In genomic region chr14:23571701-23572523, GRCh38 we compare ENCODE assay signal across 19 cellular contexts. TPM values are rescaled to one million over a fixed set of nuclear protein-coding genes. Genes with fewer than 3 reads are reported as not detected.
DNase-seq lines count a peak whose midpoint lies in the region; ATAC-seq, FAIRE-seq and TF ChIP-seq lines count a peak whose summit lies in the region.
"Had no signal": no experiment of that assay in that cellular context is flagged by ENCODE, and none has a peak within 500 bp of the region (broad histone marks: within the 10 kb centered on the region; RNA-seq: fewer than 3 reads in every experiment).

No MANE protein-coding gene starts in this region.

- no peak overlapping the region for H2BK20ac ChIP-seq in H1 (ENCODE audit: low read length)

- H3K27me3 ChIP-seq in CD4-positive, alpha-beta T cell (ENCODE audit: control insufficient read depth, insufficient read depth, low read length) = peaks cover 23% of the 10 kb centered on the region
- peaks cover 13 to 20% (median 19%) of the 10 kb centered on the region in 4 experiments for H3K27me3 ChIP-seq in H1 (replicated peaks in 1 of 4; ENCODE audit: control insufficient read depth in 3 of 4, extremely low read depth in 1 of 4, insufficient read depth in 3 of 4, low read length in 3 of 4)
- H3K27me3 ChIP-seq in stomach = peaks cover 19 to 60% (median 20%) of the 10 kb centered on the region in 3 donors
- H3K27me3 ChIP-seq: ovary, testis had no signal

- H3K27ac Mint-ChIP-seq in CD4-positive, alpha-beta T cell = no peak overlapping the region
- peak overlapping the region; percentile 59 for H3K27ac Mint-ChIP-seq in neural crest cell (ENCODE audit: unreplicated experiment)
- H3K27ac Mint-ChIP-seq: activated CD4-positive, alpha-beta memory T cell treated with anti-CD3 and anti-CD28 coated beads for 36 hours; activated T-cell treated with anti-CD3 and anti-CD28 coated beads, Interleukin-2, amount 50 U/mL, for 72 hours had no signal

- no peak overlapping the region for H2BK120ac ChIP-seq in H1 (replicated peaks; ENCODE audit: low read depth, low read length)

- no peak for FAIRE-seq in H1 (lab: Jason Lieb, UNC)
- FAIRE-seq: K562 had no signal

- H3K4ac ChIP-seq in H1 (replicated peaks; ENCODE audit: insufficient read length, low read depth, low read length) = no peak overlapping the region

- H2AK5ac ChIP-seq in H1 (ENCODE audit: low read depth, low read length) = no peak overlapping the region

- no peak overlapping the region for H3K23ac ChIP-seq in H1 (ENCODE audit: insufficient read length)

- no peak overlapping the region for H3K27ac ChIP-seq in CD4-positive, alpha-beta T cell (ENCODE audit: low read depth, low read length)
- H3K27ac ChIP-seq in H1 (ENCODE audit: low read depth, low read length) = no peak overlapping the region
- H3K27ac ChIP-seq in stomach = no peak overlapping the region
- H3K27ac ChIP-seq: cardiac muscle cell, ovary, RWPE1, testis had no signal

- no peak overlapping the region for H3K18ac ChIP-seq in H1 (ENCODE audit: extremely low read depth, low read length)

- peak overlapping the region; percentile 10; the same call in 1 of the 2 replicates for H2BK5ac ChIP-seq in H1 (ENCODE audit: low read depth, low read length)

- H3K4me3 ChIP-seq in H1 (ENCODE audit: extremely low read depth in 1 of 4, insufficient read depth in 2 of 4, low read depth in 3 of 4, low read length in 4 of 4) = no peak overlapping the region
- no peak overlapping the region for H3K4me3 ChIP-seq in stomach
- no peak overlapping the region for H3K4me3 ChIP-seq in foreskin fibroblast (ENCODE audit: low read depth in 1 of 2, low read length in 2 of 2)
- H3K4me3 ChIP-seq: cardiac muscle cell, K562, ovary, testis had no signal

- intact Hi-C loops in CD4-positive, alpha-beta T cell (cut with DNase I, micrococcal nuclease) = no loop called here
- intact Hi-C loops in stomach (cut with DNase I; ENCODE audit: low total_unique reads) = no loop called here

- no peak overlapping the region for H4K5ac ChIP-seq in H1 (ENCODE audit: insufficient read length, low read depth, low read length)

- H3K9me3 Mint-ChIP-seq in CD4-positive, alpha-beta T cell = no peaks in the 10 kb centered on the region
- no peaks in the 10 kb centered on the region for H3K9me3 Mint-ChIP-seq in neural crest cell
- H3K9me3 Mint-ChIP-seq: activated CD4-positive, alpha-beta memory T cell treated with anti-CD3 and anti-CD28 coated beads for 36 hours; activated T-cell treated with anti-CD3 and anti-CD28 coated beads, Interleukin-2, amount 50 U/mL, for 72 hours had no signal

- no peak for DNase-seq in CD4-positive, alpha-beta T cell
- peak; percentile 46 for DNase-seq in NCI-H1694 treated with DMSO at 0.1 percent for 48 hours (lab: John Stamatoyannopoulos, UW)
- DNase-seq in H1 (ENCODE audit: low read depth in 1 of 2, low spot score in 2 of 2) = no peak
- no peak for DNase-seq in neural crest cell (ENCODE audit: low read depth, low spot score)
- DNase-seq in NCI-H187 (lab: John Stamatoyannopoulos, UW) = no peak
- DNase-seq in stomach = no peak
- DNase-seq in foreskin fibroblast = no peak
- no peak for DNase-seq in NCI-H69 (lab: John Stamatoyannopoulos, UW)
- DNase-seq: activated CD4-positive, alpha-beta memory T cell treated with anti-CD3 and anti-CD28 coated beads for 36 hours; activated T-cell treated with anti-CD3 and anti-CD28 coated beads, Interleukin-2, amount 50 U/mL, for 72 hours; effector memory CD4-positive, alpha-beta T cell; NCI-H1048; ovary; stimulated activated CD4-positive, alpha-beta T cell treated with anti-CD3 and anti-CD28 coated beads, Interleukin-4, amount 100 ng/mL, for 1 hour; testis had no signal

- TF ChIP-seq CTCF in CD4-positive, alpha-beta T cell (IDR thresholded peaks at IDR 0.05) = no peak
- TF ChIP-seq CTCF in H1 (IDR thresholded peaks at IDR 0.05; ENCODE audit: control extremely low read depth in 1 of 3, insufficient read depth in 1 of 3, low read depth in 1 of 3, low read length in 3 of 3) (no peak), neural crest cell (conservative IDR thresholded peaks at IDR 0.05) (no peak), stomach (IDR thresholded peaks at IDR 0.05) (no peak), foreskin fibroblast (IDR thresholded peaks at IDR 0.05; ENCODE audit: low read depth, low read length) (no peak)

- H3K14ac ChIP-seq in H1 (ENCODE audit: insufficient read length) = no peak overlapping the region

- TF ChIP-seq POLR2A in H1 (IDR thresholded peaks at IDR 0.05; ENCODE audit: control extremely low read depth in 1 of 2, low read depth in 2 of 2, low read length in 2 of 2) = no peak
- TF ChIP-seq POLR2A in stomach (IDR thresholded peaks at IDR 0.05) = no peak

- H3K56ac ChIP-seq in H1 (replicated peaks; ENCODE audit: insufficient read length, low read depth, low read length) = no peak overlapping the region

- no peak for TF ChIP-seq RAD21 in H1 (IDR thresholded peaks at IDR 0.05 in 1 of 2, conservative IDR thresholded peaks at IDR 0.05 in 1 of 2; ENCODE audit: low read depth in 2 of 2, low read length in 2 of 2)

- no peak overlapping the region for H2BK12ac ChIP-seq in H1 (ENCODE audit: low read depth, low read length)

- peak overlapping the region; percentile 35 for H3K4me3 Mint-ChIP-seq in CD4-positive, alpha-beta T cell
- H3K4me3 Mint-ChIP-seq in neural crest cell = peak overlapping the region; percentile 29
- H3K4me3 Mint-ChIP-seq: activated CD4-positive, alpha-beta memory T cell treated with anti-CD3 and anti-CD28 coated beads for 36 hours; activated T-cell treated with anti-CD3 and anti-CD28 coated beads, Interleukin-2, amount 50 U/mL, for 72 hours had no signal

- H3K79me2 ChIP-seq in H1 (ENCODE audit: control insufficient read depth in 1 of 2, insufficient read depth in 2 of 2, low read length in 2 of 2) = no peaks in the 10 kb centered on the region

- H3K79me1 ChIP-seq in H1 (ENCODE audit: low read depth, low read length) = no peaks in the 10 kb centered on the region

- no peaks in the 10 kb centered on the region for H3K9me3 ChIP-seq in CD4-positive, alpha-beta T cell (ENCODE audit: control insufficient read depth, low read length)
- H3K9me3 ChIP-seq in H1 (ENCODE audit: insufficient read depth in 2 of 2, low read depth in 1 of 2, low read length in 1 of 2) (no peaks in the 10 kb centered on the region), stomach (no peaks in the 10 kb centered on the region)
- H3K9me3 ChIP-seq: ovary, testis had no signal

- H3K27me3 Mint-ChIP-seq in CD4-positive, alpha-beta T cell = peaks cover 38% of the 10 kb centered on the region
- peaks cover 68% of the 10 kb centered on the region for H3K27me3 Mint-ChIP-seq in neural crest cell (ENCODE audit: low read depth)

- 83% methylated on average over 14 of the region's 14 CpGs; no CpG with 5 or more reads in 1 of the 2 experiments for WGBS in H1 (ENCODE audit: extremely low coverage in 1 of 2, insufficient coverage in 1 of 2, insufficient read length in 1 of 2, insufficient replicate concordance in 2 of 2, low coverage in 1 of 2, low lambda C conversion rate in 2 of 2, missing lambda C conversion rate in 1 of 2), 2 experiments
- WGBS in stomach, 5 donors = 65 to 72% (median 68%) methylated on average over 13 to 14 of the region's 14 CpGs

- POLR2A ChIA-PET in CD4-positive, alpha-beta T cell (lab: Charles Lee) = interaction anchor here (0.6 kb wide), 1 partner anchor 39 kb away, joined by 3 read pairs; no protein-coding TSS in a partner anchor
- POLR2A ChIA-PET in H1 (lab: Charles Lee; ENCODE audit: partially characterized antibody) = interaction anchor here (1.1 to 52.7 kb wide), 3 partner anchors 11 to 43 kb away, joined by 3 to 1523 read pairs (median 4); partner anchors contain the start of gene ZFHX2

- H2BK15ac ChIP-seq in H1 (ENCODE audit: low read length) = no peak overlapping the region

- peak overlapping the region; percentile 5; the same call in 1 of the 2 replicates for H4K8ac ChIP-seq in H1 (ENCODE audit: extremely low read depth, insufficient read depth, low read length)

- ATAC-seq in CD4-positive, alpha-beta T cell (ENCODE audit: poor library complexity) = no peak
- ATAC-seq: activated T-cell treated with anti-CD3 and anti-CD28 coated beads, Interleukin-2, amount 50 U/mL, for 72 hours had no signal

- TF ChIP-seq EP300 in H1 (IDR thresholded peaks at IDR 0.05; ENCODE audit: borderline replicate concordance in 1 of 2, low read depth in 2 of 2, low read length in 2 of 2) (no peak), stomach (IDR thresholded peaks at IDR 0.05) (no peak)

- peaks cover 35% of the 10 kb centered on the region for H3K4me1 Mint-ChIP-seq in CD4-positive, alpha-beta T cell (ENCODE audit: low read depth)
- peaks cover 28% of the 10 kb centered on the region for H3K4me1 Mint-ChIP-seq in neural crest cell

- peaks cover 6% of the 10 kb centered on the region for H3K36me3 Mint-ChIP-seq in CD4-positive, alpha-beta T cell (ENCODE audit: low read depth)
- H3K36me3 Mint-ChIP-seq in neural crest cell (ENCODE audit: low read depth) = no peaks in the 10 kb centered on the region
- H3K36me3 Mint-ChIP-seq: activated CD4-positive, alpha-beta memory T cell treated with anti-CD3 and anti-CD28 coated beads for 36 hours had no signal

- peaks cover 20% of the 10 kb centered on the region; the same call in 1 of the 2 replicates for H3K23me2 ChIP-seq in H1 (ENCODE audit: low read depth, low read length)

- H4K91ac ChIP-seq in H1 (replicated peaks; ENCODE audit: insufficient read length, low read length) = no peak overlapping the region

- H3K9ac ChIP-seq in H1 (replicated peaks in 1 of 4; ENCODE audit: extremely low read depth in 1 of 4, low read depth in 3 of 4, low read length in 3 of 4) = no peak overlapping the region

- peaks cover 7 to 12% of the 10 kb centered on the region in 2 experiments for H4K20me1 ChIP-seq in H1 (replicated peaks in 1 of 2; ENCODE audit: control insufficient read depth in 1 of 2, insufficient read depth in 2 of 2, low read length in 2 of 2)

- no peak overlapping the region for H3K4me2 ChIP-seq in H1 (ENCODE audit: insufficient read depth in 1 of 2, low read depth in 2 of 2, low read length in 2 of 2)

- H3K4me1 ChIP-seq in H1 (replicated peaks in 1 of 4; ENCODE audit: control insufficient read depth in 3 of 4, insufficient read depth in 4 of 4, low read length in 3 of 4) (peaks cover 4 to 25% (median 15%) of the 10 kb centered on the region in 4 experiments), stomach (peaks cover 24 to 38% (median 26%) of the 10 kb centered on the region in 4 donors)
- H3K4me1 ChIP-seq: testis had no signal

- H3K36me3 ChIP-seq in H1 (ENCODE audit: control insufficient read depth in 2 of 4, insufficient read depth in 4 of 4, low read length in 3 of 4) (peaks cover 0 to 8% (median 0%) of the 10 kb centered on the region in 4 experiments; a peak in 1 of 8 replicates), stomach (no peaks in the 10 kb centered on the region)
- H3K36me3 ChIP-seq: cardiac muscle cell, ovary had no signal

- H2AFZ ChIP-seq in H1 (ENCODE audit: low read length) = no peak overlapping the region

- CTCF ChIA-PET in CD4-positive, alpha-beta T cell (lab: Charles Lee) = interaction anchor here (0.8 kb wide), 1 partner anchor 9 kb away, joined by 4 read pairs; no protein-coding TSS in a partner anchor
- CTCF ChIA-PET in H1 (lab: Charles Lee; ENCODE audit: partially characterized antibody) = interaction anchor here (1.1 to 70.5 kb wide), 7 partner anchors 8 to 382 kb away, joined by 3 to 2092 read pairs (median 4); partner anchors contain the start of genes DHRS4 and NGDN

RNA-seq across cellular contexts. Expression of gene AP1G2, which starts 4.3 kb away (rescaled TPM):
- 100 to 1,000 TPM; 193 to 198 TPM for total RNA-seq in CD4-positive, alpha-beta T cell
- total RNA-seq in H1 (2021; fragmentation: NEBNext Ultra II Directional; extraction: Animal tissue kit (Norgen Biotek cat#: 25700)) = 70.1 and 70.9 TPM in 2 replicates
- polyA plus RNA-seq in H1 (2011; rRNA removed) (134 and 162 TPM in 2 replicates), stomach (100 to 1,000 TPM in 2 of 3 donors, 10 to 100 TPM in 1; 85.9 to 214 (median 113) TPM)
- polyA plus RNA-seq in H1 (2011; cell fraction: cytosol; rRNA removed) = 149 TPM
- 1,259 TPM for polyA plus RNA-seq in H1 (2011; cell fraction: nucleus; rRNA removed)
- polyA plus RNA-seq in H1 (2012, experiment 1 of 2) = 88.4 to 117 TPM (median 102 TPM) in 4 replicates
- polyA plus RNA-seq in H1 (2012, experiment 2 of 2) = 65.4 TPM
- 65.1 TPM for polyA plus RNA-seq in H1 (2013, experiment 1 of 2)
- 60.0 TPM for polyA plus RNA-seq in H1 (2013, experiment 2 of 2)
- 116 and 124 TPM in 2 replicates for polyA minus RNA-seq in H1 (2011; rRNA and poly(A)+ RNA removed)
- polyA minus RNA-seq in H1 (2011; cell fraction: cytosol; rRNA and poly(A)+ RNA removed) = 57.8 TPM
- 206 TPM for polyA minus RNA-seq in H1 (2011; cell fraction: nucleus; rRNA and poly(A)+ RNA removed)
- total RNA-seq in neural crest cell (42.3 and 53.2 TPM in 2 replicates), stomach (100 to 1,000 TPM in 4 of 5 donors, 10 to 100 TPM in 1; 39.1 to 531 (median 212) TPM)

RNA-seq across cellular contexts. Expression of gene JPH4, which starts 6.7 kb away (rescaled TPM):
- total RNA-seq in CD4-positive, alpha-beta T cell = not detected
- total RNA-seq in H1 (2021; fragmentation: NEBNext Ultra II Directional; extraction: Animal tissue kit (Norgen Biotek cat#: 25700)) = 46.4 and 46.7 TPM in 2 replicates
- polyA plus RNA-seq in H1 (2011; rRNA removed) = 23.9 and 35.0 TPM in 2 replicates
- polyA plus RNA-seq in H1 (2011; cell fraction: cytosol; rRNA removed) = 31.2 TPM
- 48.6 TPM for polyA plus RNA-seq in H1 (2011; cell fraction: nucleus; rRNA removed)
- polyA plus RNA-seq in H1 (2012, experiment 1 of 2) = 20.3 to 33.0 TPM (median 27.2 TPM) in 4 replicates
- polyA plus RNA-seq in H1 (2012, experiment 2 of 2) = 23.3 TPM
- polyA plus RNA-seq in H1 (2013, experiment 1 of 2) = 23.9 TPM
- polyA plus RNA-seq in H1 (2013, experiment 2 of 2) = 23.3 TPM
- 11.2 and 13.2 TPM in 2 replicates for polyA minus RNA-seq in H1 (2011; rRNA and poly(A)+ RNA removed)
- polyA minus RNA-seq in H1 (2011; cell fraction: cytosol; rRNA and poly(A)+ RNA removed) = 19.1 TPM
- 24.3 TPM for polyA minus RNA-seq in H1 (2011; cell fraction: nucleus; rRNA and poly(A)+ RNA removed)
- total RNA-seq in neural crest cell = 1.3 and 1.4 TPM in 2 replicates
- total RNA-seq in stomach = 1 to 10 TPM in 1 of 5 donors, under 1 TPM in 2, not detected in 2; 0.43 to 1.1 (median 0.58) TPM
- under 1 TPM; 0.15 to 0.50 (median 0.30) TPM for polyA plus RNA-seq in stomach
- total RNA-seq: H4 had no signal

RNA-seq across cellular contexts. Expression of gene THTPA, which starts 15.8 kb away (rescaled TPM):
- total RNA-seq in CD4-positive, alpha-beta T cell = 10 to 100 TPM; 13.0 to 13.4 TPM
- 14.8 and 16.6 TPM in 2 replicates for total RNA-seq in H1 (2021; fragmentation: NEBNext Ultra II Directional; extraction: Animal tissue kit (Norgen Biotek cat#: 25700))
- polyA plus RNA-seq in H1 (2011; rRNA removed) (19.0 and 23.4 TPM in 2 replicates), stomach (10 to 100 TPM in 2 of 3 donors, 1 to 10 TPM in 1; 8.6 to 16.7 (median 15.9) TPM)
- polyA plus RNA-seq in H1 (2011; cell fraction: cytosol; rRNA removed) = 16.2 TPM
- polyA plus RNA-seq in H1 (2011; cell fraction: nucleus; rRNA removed) = 16.0 TPM
- polyA plus RNA-seq in H1 (2012, experiment 1 of 2) = 14.7 to 21.8 TPM (median 19.2 TPM) in 4 replicates
- polyA plus RNA-seq in H1 (2012, experiment 2 of 2) = 25.1 TPM
- polyA plus RNA-seq in H1 (2013, experiment 1 of 2) = 7.0 TPM
- 8.4 TPM for polyA plus RNA-seq in H1 (2013, experiment 2 of 2)
- polyA minus RNA-seq in H1 (2011; rRNA and poly(A)+ RNA removed) = 16.4 and 30.4 TPM in 2 replicates
- polyA minus RNA-seq in H1 (2011; cell fraction: cytosol; rRNA and poly(A)+ RNA removed) = 6.2 TPM
- 14.0 TPM for polyA minus RNA-seq in H1 (2011; cell fraction: nucleus; rRNA and poly(A)+ RNA removed)
- total RNA-seq in neural crest cell (19.4 and 19.6 TPM in 2 replicates), stomach (100 to 1,000 TPM in 1 of 5 donors, 10 to 100 TPM in 3, 1 to 10 TPM in 1; 8.5 to 170 (median 20.6) TPM)

RNA-seq across cellular contexts. Expression of gene ZFHX2, which starts 20.3 kb away (rescaled TPM):
- total RNA-seq in CD4-positive, alpha-beta T cell = under 1 TPM; 0.19 to 0.22 TPM
- total RNA-seq in H1 (2021; fragmentation: NEBNext Ultra II Directional; extraction: Animal tissue kit (Norgen Biotek cat#: 25700)) = 27.0 and 28.6 TPM in 2 replicates
- 2.7 and 3.7 TPM in 2 replicates for polyA plus RNA-seq in H1 (2011; rRNA removed)
- polyA plus RNA-seq in H1 (2011; cell fraction: cytosol; rRNA removed) = 1.7 TPM
- polyA plus RNA-seq in H1 (2011; cell fraction: nucleus; rRNA removed) = 7.3 TPM
- 14.7 to 22.4 TPM (median 19.8 TPM) in 4 replicates for polyA plus RNA-seq in H1 (2012, experiment 1 of 2)
- 7.9 TPM for polyA plus RNA-seq in H1 (2012, experiment 2 of 2)
- 13.2 TPM for polyA plus RNA-seq in H1 (2013, experiment 1 of 2)
- polyA plus RNA-seq in H1 (2013, experiment 2 of 2) = 12.1 TPM
- 6.0 and 8.5 TPM in 2 replicates for polyA minus RNA-seq in H1 (2011; rRNA and poly(A)+ RNA removed)
- polyA minus RNA-seq in H1 (2011; cell fraction: cytosol; rRNA and poly(A)+ RNA removed) = 15.5 TPM
- polyA minus RNA-seq in H1 (2011; cell fraction: nucleus; rRNA and poly(A)+ RNA removed) = 13.7 TPM
- total RNA-seq in neural crest cell = 9.9 and 11.0 TPM in 2 replicates
- 1 to 10 TPM in 1 of 5 donors, under 1 TPM in 4; under 0.01 to 2.9 (median 0.43) TPM for total RNA-seq in stomach
- polyA plus RNA-seq in stomach = 1 to 10 TPM in 1 of 3 donors, under 1 TPM in 1, not detected in 1; 0.68 to 1.1 TPM

Comparison
In these comparisons a context has a peak if more than half of its experiments do, and no peak if none do; other contexts are left out.
1. RNA of gene JPH4, which starts 6.7 kb away (total RNA-seq): 46.4 to 46.7 TPM in H1; 1.3 to 1.4 TPM in neural crest cell, 0.43 to 1.1 TPM in stomach and not detected in CD4-positive, alpha-beta T cell; every median in the first group is over 10 times any median in the second.